ENCODE assay signal across 8 cellular contexts in genomic region chr1:163535807-163536206, GRCh38.
A peak's percentile ranks its signal among the peaks of the same experiment; 100 is the strongest.
DNase-seq lines count a peak whose midpoint lies in the region; ATAC-seq, FAIRE-seq and TF ChIP-seq lines count a peak whose summit lies in the region.

No MANE protein-coding gene starts in this region.

- ATAC-seq in left lobe of liver (peak; percentile 59), HG03108 (IDR thresholded peaks at IDR 0.05; ENCODE audit: unreplicated experiment) (no peak)

- peak; percentile 85 for FAIRE-seq in TTC549 (lab: Jason Lieb, UNC)

- peak; percentile 75; the same call in 1 of the 2 replicates for TF ChIP-seq CTCF in LNCAP (IDR thresholded peaks at IDR 0.05)

- DNase-seq in DMS114 treated with DMSO at 0.1 percent for 48 hours (lab: John Stamatoyannopoulos, UW; ENCODE audit: unreplicated experiment) = peak; percentile 55
- no peak for DNase-seq in left lobe of liver (ENCODE audit: low spot score)
- DNase-seq in C1 segment of cervical spinal cord (lab: John Stamatoyannopoulos, UW) = no peak
- DNase-seq in substantia nigra (lab: John Stamatoyannopoulos, UW) = no peak
- no peak for DNase-seq in 8988T

- no peak overlapping the region for H3K27ac ChIP-seq in substantia nigra (ENCODE audit: low read depth, low read length, poor library complexity, severe bottlenecking)
